Comparison of ENCODE assay signal across 1 cellular context in the genomic region with DNA sequence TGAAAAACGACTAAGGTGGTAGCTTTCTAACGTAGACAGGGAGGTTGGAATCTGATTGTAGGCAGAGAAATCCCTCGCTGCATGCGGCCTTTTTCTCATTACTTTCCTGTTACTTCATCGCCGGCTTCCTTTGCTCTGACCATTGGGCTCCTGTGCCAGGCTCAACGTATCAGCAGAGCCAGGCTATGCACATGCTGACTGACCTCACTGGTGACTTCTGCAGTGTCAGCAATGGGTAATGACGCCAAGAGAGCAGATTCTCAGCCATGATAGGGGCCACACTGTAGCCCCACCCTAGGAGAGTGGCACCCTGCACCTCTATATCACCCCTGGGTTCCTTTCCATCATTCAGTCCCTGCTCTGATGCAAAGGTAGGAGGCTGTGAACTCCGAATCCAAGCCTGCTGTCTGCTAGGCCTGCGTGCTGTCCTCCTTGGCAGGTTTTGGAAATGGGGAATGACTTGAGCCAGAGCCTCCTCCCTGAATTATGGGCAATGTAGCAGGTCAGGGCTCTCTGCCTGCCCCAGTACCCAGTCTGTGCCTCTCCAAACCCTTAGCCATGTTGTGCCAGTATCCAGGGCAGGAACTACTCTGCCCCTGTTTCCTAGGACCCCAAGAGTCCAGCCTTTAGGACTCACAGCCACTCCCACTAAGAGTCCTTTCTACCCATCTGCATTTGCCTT.
TF ChIP-seq lines count a peak whose summit lies in the region.

No MANE protein-coding gene starts in this region.

TF ChIP-seq in GM23338, 12 proteins besides CTCF, POLR2A, EP300 and RAD21:
- TF ChIP-seq, protein P1, sequence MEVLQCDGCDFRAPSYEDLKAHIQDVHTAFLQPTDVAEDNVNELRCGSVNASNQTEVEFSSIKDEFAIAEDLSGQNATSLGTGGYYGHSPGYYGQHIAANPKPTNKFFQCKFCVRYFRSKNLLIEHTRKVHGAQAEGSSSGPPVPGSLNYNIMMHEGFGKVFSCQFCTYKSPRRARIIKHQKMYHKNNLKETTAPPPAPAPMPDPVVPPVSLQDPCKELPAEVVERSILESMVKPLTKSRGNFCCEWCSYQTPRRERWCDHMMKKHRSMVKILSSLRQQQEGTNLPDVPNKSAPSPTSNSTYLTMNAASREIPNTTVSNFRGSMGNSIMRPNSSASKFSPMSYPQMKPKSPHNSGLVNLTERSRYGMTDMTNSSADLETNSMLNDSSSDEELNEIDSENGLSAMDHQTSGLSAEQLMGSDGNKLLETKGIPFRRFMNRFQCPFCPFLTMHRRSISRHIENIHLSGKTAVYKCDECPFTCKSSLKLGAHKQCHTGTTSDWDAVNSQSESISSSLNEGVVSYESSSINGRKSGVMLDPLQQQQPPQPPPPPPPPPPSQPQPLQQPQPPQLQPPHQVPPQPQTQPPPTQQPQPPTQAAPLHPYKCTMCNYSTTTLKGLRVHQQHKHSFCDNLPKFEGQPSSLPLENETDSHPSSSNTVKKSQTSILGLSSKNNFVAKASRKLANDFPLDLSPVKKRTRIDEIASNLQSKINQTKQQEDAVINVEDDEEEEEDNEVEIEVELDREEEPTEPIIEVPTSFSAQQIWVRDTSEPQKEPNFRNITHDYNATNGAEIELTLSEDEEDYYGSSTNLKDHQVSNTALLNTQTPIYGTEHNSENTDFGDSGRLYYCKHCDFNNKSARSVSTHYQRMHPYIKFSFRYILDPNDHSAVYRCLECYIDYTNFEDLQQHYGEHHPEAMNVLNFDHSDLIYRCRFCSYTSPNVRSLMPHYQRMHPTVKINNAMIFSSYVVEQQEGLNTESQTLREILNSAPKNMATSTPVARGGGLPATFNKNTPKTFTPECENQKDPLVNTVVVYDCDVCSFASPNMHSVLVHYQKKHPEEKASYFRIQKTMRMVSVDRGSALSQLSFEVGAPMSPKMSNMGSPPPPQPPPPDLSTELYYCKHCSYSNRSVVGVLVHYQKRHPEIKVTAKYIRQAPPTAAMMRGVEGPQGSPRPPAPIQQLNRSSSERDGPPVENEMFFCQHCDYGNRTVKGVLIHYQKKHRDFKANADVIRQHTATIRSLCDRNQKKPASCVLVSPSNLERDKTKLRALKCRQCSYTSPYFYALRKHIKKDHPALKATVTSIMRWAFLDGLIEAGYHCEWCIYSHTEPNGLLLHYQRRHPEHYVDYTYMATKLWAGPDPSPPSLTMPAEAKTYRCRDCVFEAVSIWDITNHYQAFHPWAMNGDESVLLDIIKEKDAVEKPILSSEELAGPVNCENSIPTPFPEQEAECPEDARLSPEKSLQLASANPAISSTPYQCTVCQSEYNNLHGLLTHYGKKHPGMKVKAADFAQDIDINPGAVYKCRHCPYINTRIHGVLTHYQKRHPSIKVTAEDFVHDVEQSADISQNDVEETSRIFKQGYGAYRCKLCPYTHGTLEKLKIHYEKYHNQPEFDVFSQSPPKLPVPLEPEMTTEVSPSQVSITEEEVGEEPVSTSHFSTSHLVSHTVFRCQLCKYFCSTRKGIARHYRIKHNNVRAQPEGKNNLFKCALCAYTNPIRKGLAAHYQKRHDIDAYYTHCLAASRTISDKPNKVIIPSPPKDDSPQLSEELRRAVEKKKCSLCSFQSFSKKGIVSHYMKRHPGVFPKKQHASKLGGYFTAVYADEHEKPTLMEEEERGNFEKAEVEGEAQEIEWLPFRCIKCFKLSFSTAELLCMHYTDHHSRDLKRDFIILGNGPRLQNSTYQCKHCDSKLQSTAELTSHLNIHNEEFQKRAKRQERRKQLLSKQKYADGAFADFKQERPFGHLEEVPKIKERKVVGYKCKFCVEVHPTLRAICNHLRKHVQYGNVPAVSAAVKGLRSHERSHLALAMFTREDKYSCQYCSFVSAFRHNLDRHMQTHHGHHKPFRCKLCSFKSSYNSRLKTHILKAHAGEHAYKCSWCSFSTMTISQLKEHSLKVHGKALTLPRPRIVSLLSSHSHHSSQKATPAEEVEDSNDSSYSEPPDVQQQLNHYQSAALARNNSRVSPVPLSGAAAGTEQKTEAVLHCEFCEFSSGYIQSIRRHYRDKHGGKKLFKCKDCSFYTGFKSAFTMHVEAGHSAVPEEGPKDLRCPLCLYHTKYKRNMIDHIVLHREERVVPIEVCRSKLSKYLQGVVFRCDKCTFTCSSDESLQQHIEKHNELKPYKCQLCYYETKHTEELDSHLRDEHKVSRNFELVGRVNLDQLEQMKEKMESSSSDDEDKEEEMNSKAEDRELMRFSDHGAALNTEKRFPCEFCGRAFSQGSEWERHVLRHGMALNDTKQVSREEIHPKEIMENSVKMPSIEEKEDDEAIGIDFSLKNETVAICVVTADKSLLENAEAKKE (CRISPR knock-in tag; IDR thresholded peaks at IDR 0.05), result no peak
- TF ChIP-seq, protein P2, sequence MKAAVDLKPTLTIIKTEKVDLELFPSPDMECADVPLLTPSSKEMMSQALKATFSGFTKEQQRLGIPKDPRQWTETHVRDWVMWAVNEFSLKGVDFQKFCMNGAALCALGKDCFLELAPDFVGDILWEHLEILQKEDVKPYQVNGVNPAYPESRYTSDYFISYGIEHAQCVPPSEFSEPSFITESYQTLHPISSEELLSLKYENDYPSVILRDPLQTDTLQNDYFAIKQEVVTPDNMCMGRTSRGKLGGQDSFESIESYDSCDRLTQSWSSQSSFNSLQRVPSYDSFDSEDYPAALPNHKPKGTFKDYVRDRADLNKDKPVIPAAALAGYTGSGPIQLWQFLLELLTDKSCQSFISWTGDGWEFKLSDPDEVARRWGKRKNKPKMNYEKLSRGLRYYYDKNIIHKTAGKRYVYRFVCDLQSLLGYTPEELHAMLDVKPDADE (IDR thresholded peaks at IDR 0.05), result no peak
- TF ChIP-seq CREB1 (CRISPR knock-in tag; IDR thresholded peaks at IDR 0.05; ENCODE audit: low read depth) (no peak), JUNB (IDR thresholded peaks at IDR 0.05; ENCODE audit: unreplicated experiment) (no peak), STAT1 (IDR thresholded peaks at IDR 0.05; ENCODE audit: unreplicated experiment) (no peak)
